In genomic region chrX:11381464-11381863, GRCh38 we compare ENCODE assay signal across 8 cellular contexts.
DNase-seq lines count a peak whose midpoint lies in the region; FAIRE-seq and TF ChIP-seq lines count a peak whose summit lies in the region.

No MANE protein-coding gene starts in this region.

- H3K4me1 Mint-ChIP-seq in astrocyte (ENCODE audit: low read depth, unreplicated experiment), result peaks cover 3% of the 10 kb centered on the region

- H3K4me1 ChIP-seq in astrocyte (ENCODE audit: insufficient read depth, low read length), result peaks cover 5% of the 10 kb centered on the region
- H3K4me1 ChIP-seq in iPS DF 6.9 (ENCODE audit: control insufficient read depth, insufficient read depth, low read length), result no peaks in the 10 kb centered on the region
- peaks cover 6% of the 10 kb centered on the region for H3K4me1 ChIP-seq in stomach smooth muscle (ENCODE audit: control insufficient read depth, insufficient read depth, low read length)

- POLR2A ChIA-PET in AG04450 (lab: Yijun Ruan, JAX) (no interaction called here), HEK293T (lab: Yijun Ruan, JAX) (no interaction called here)

- no peaks in the 10 kb centered on the region for H4K20me1 ChIP-seq in astrocyte (ENCODE audit: insufficient read depth, low read length)

- H3K9me3 ChIP-seq in AG04450 (ENCODE audit: control insufficient read depth, insufficient read depth, low read length) (no peaks in the 10 kb centered on the region; the same call in 1 of the 2 replicates), astrocyte (ENCODE audit: insufficient read depth, low read depth, low read length) (peaks cover 3% of the 10 kb centered on the region), iPS DF 6.9 (ENCODE audit: control insufficient read depth, insufficient read depth, low read length) (no peaks in the 10 kb centered on the region), stomach smooth muscle (ENCODE audit: control insufficient read depth in 2 of 2, low read length in 2 of 2) (no peaks in the 10 kb centered on the region)

- H3K36me3 ChIP-seq in astrocyte (ENCODE audit: insufficient read depth, low read length) (no peaks in the 10 kb centered on the region), iPS DF 6.9 (ENCODE audit: control insufficient read depth, insufficient read depth, low read length) (no peaks in the 10 kb centered on the region), stomach smooth muscle (ENCODE audit: control insufficient read depth in 2 of 2, insufficient read depth in 2 of 2, low read length in 2 of 2) (no peaks in the 10 kb centered on the region)

- WGBS in iPS DF 6.9 (ENCODE audit: insufficient coverage, insufficient read length), result no CpG with 5 or more reads among the region's 6 CpGs

- no peak overlapping the region for H3K4me2 ChIP-seq in astrocyte (ENCODE audit: low read length)

- H2AFZ ChIP-seq in astrocyte (ENCODE audit: low read depth, low read length), result no peak overlapping the region

- H3K9me3 Mint-ChIP-seq in astrocyte (ENCODE audit: unreplicated experiment), result peaks cover 2% of the 10 kb centered on the region

- no peak overlapping the region for H3K4me3 ChIP-seq in AG04450 (ENCODE audit: low read depth, low read length)
- no peak overlapping the region for H3K4me3 ChIP-seq in GM12865 (ENCODE audit: low read depth, low read length)
- H3K4me3 ChIP-seq in astrocyte (ENCODE audit: insufficient read depth, low read depth, low read length), result no peak overlapping the region
- no peak overlapping the region for H3K4me3 ChIP-seq in iPS DF 6.9 (ENCODE audit: low read length)
- peak overlapping the region; percentile 41 to 46 for H3K4me3 ChIP-seq in stomach smooth muscle (ENCODE audit: low read length in 2 of 2)

- no peaks in the 10 kb centered on the region for H3K27me3 Mint-ChIP-seq in astrocyte (ENCODE audit: low read depth, unreplicated experiment)

- H3K27ac Mint-ChIP-seq in astrocyte (ENCODE audit: unreplicated experiment), result no peak overlapping the region

- FAIRE-seq in astrocyte (lab: Jason Lieb, UNC) (peak; percentile 98), RCC 7860 (lab: Jason Lieb, UNC) (no peak)

- DNase-seq in AG04450 (ENCODE audit: low read depth, low spot score), result peak; percentile 18
- peak; percentile 65 for DNase-seq in GM12865 (ENCODE audit: low read depth)
- DNase-seq in HEK293T (ENCODE audit: extremely low spot score), result peak; percentile 29
- DNase-seq in NCI-H1105 (lab: John Stamatoyannopoulos, UW), result peak; percentile 9
- DNase-seq in astrocyte (ENCODE audit: low read depth), result no peak
- DNase-seq in iPS DF 6.9 (ENCODE audit: low read depth, low spot score), result peak; percentile 13
- no peak for DNase-seq in RCC 7860 (ENCODE audit: low spot score)

- no peaks in the 10 kb centered on the region for H3K36me3 Mint-ChIP-seq in astrocyte (ENCODE audit: low read depth, unreplicated experiment)

- H3K27ac ChIP-seq in AG04450 (ENCODE audit: low read depth, low read length), result no peak overlapping the region
- no peak overlapping the region for H3K27ac ChIP-seq in astrocyte (ENCODE audit: low read depth, low read length)
- H3K27ac ChIP-seq in iPS DF 6.9 (ENCODE audit: low read length), result no peak overlapping the region
- no peak overlapping the region for H3K27ac ChIP-seq in stomach smooth muscle (ENCODE audit: low read length)

- CTCF ChIA-PET in AG04450 (lab: Charles Lee), result interaction anchor here (0.5 to 3.7 kb wide), 31 partner anchors 8 to 1191 kb away, joined by 3 to 48 read pairs (median 4); no protein-coding TSS in a partner anchor
- CTCF ChIA-PET in HEK293T (lab: Yijun Ruan, JAX), result interaction anchor here (0.6 to 1.3 kb wide), 3 partner anchors 10 to 679 kb away, joined by 3 read pairs; no protein-coding TSS in a partner anchor

- TF ChIP-seq CTCF in AG04450 (IDR thresholded peaks at IDR 0.05; ENCODE audit: low read depth, low read length) (peak; percentile 55), GM12865 (IDR thresholded peaks at IDR 0.05; ENCODE audit: insufficient read depth, low read depth, low read length, missing control alignments) (peak; percentile 45), astrocyte (IDR thresholded peaks at IDR 0.05; ENCODE audit: insufficient read depth, low read depth, low read length) (peak; percentile 51)

- H3K4me3 Mint-ChIP-seq in astrocyte (ENCODE audit: unreplicated experiment), result no peak overlapping the region

- H3K27me3 ChIP-seq in AG04450 (ENCODE audit: control insufficient read depth, insufficient read depth, low read length) (no peaks in the 10 kb centered on the region), astrocyte (ENCODE audit: insufficient read depth, low read length) (no peaks in the 10 kb centered on the region), iPS DF 6.9 (ENCODE audit: control insufficient read depth, insufficient read depth, low read length) (no peaks in the 10 kb centered on the region), stomach smooth muscle (ENCODE audit: control insufficient read depth in 1 of 2, insufficient read depth in 2 of 2, low read length in 2 of 2) (no peaks in the 10 kb centered on the region)

- no peaks in the 10 kb centered on the region for H3K79me2 ChIP-seq in astrocyte (ENCODE audit: insufficient read depth, low read length)

- H3K9ac ChIP-seq in astrocyte (ENCODE audit: low read length), result no peak overlapping the region
- H3K9ac ChIP-seq in stomach smooth muscle (ENCODE audit: low read length in 2 of 2), result peak overlapping the region in 1 of 2 donors; percentile 32

TF ChIP-seq in HEK293T, 16 proteins besides CTCF, POLR2A, EP300 and RAD21:
- TF ChIP-seq FOXA1 (IDR thresholded peaks at IDR 0.05) (no peak), BHLHE40 (IDR thresholded peaks at IDR 0.05; ENCODE audit: borderline replicate concordance) (no peak)

Comparison
In these comparisons a context has a peak if more than half of its experiments do, and no peak if none do; other contexts are left out.
1. DNase-seq: peak in AG04450 (single experiment), GM12865 (single experiment), HEK293T (single experiment), NCI-H1105 (single experiment) and iPS DF 6.9 (single experiment); none in astrocyte (single experiment) and RCC 7860 (single experiment).
2. H3K4me3 ChIP-seq: peak in stomach smooth muscle (2 of 2); none in AG04450 (single experiment), GM12865 (single experiment), astrocyte (single experiment) and iPS DF 6.9 (single experiment).
3. Peak in every context shown above with its lines, with median percentiles within 50 percentile points of each other: CTCF ChIP-seq.